12 cellular contexts compared by ENCODE assay signal in the genomic region with DNA sequence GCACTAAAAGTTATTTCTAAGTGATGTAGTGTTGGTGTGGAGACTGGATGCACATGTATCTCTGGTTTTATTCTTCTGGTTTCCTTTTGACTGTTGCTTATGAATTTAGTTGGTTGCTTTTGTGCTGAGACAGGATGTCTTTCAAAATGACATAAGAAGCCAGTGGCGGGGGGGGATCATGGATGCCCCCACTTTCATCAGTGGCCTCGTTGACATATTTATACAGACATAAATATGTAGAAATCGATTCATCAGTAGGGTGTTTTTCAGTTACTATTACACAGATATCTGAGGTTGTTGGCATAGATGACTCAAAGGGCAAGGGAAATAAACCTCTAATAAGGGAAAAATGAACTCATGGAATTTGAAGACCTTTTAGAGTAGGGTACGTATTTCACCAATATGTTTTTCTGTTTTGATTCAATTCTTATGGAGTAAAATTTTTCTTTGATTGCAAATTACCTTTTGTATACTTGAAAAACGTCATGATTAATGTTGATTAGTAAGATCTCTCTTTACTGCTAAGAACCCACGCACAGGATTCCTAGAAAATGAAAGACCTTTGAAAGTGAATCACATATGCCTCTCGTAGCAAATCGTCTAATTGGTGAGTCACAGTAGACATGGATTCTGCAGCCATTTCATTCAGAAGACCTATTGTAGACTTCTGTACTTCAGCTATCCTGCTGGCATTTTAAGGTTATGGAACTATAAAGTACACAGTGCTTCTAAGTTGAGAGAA.
DNase-seq lines count a peak whose midpoint lies in the region; ATAC-seq and TF ChIP-seq lines count a peak whose summit lies in the region.
"Had no signal": no experiment of that assay in that cellular context is flagged by ENCODE, and none has a peak within 500 bp of the region (broad histone marks: within the 10 kb centered on the region; RNA-seq: fewer than 3 reads in every experiment).

No MANE protein-coding gene starts in this region.

- H3K27ac Mint-ChIP-seq in activated T-helper 17 cell treated with anti-CD3 and anti-CD28 coated beads, Interleukin-2, amount 50 U/mL, for 72 hours = peak overlapping the region; percentile 16
- H3K27ac Mint-ChIP-seq: T-helper 17 cell had no signal

- peak; percentile 65 for ATAC-seq in activated T-helper 17 cell treated with anti-CD3 and anti-CD28 coated beads, Interleukin-2, amount 50 U/mL, for 72 hours (replicated peaks)
- no peak for ATAC-seq in GM18909 (IDR thresholded peaks at IDR 0.05; ENCODE audit: poor library complexity, unreplicated experiment)
- ATAC-seq: mucosa of descending colon, T-helper 17 cell had no signal

- no peaks in the 10 kb centered on the region for H3K27me3 Mint-ChIP-seq in activated T-helper 17 cell treated with anti-CD3 and anti-CD28 coated beads, Interleukin-2, amount 50 U/mL, for 72 hours
- H3K27me3 Mint-ChIP-seq: T-helper 17 cell had no signal

- H3K4me3 Mint-ChIP-seq in activated T-helper 17 cell treated with anti-CD3 and anti-CD28 coated beads, Interleukin-2, amount 50 U/mL, for 72 hours = peak overlapping the region; percentile 5
- H3K4me3 Mint-ChIP-seq: T-helper 17 cell had no signal

- DNase-seq in stimulated activated CD4-positive, alpha-beta T cell treated with anti-CD3 and anti-CD28 coated beads, Interleukin-15, amount 100 ng/mL, for 24 hours = peak; percentile 50
- no peak for DNase-seq in stimulated activated CD4-positive, alpha-beta T cell treated with anti-CD3 and anti-CD28 coated beads, Interleukin-12 subunit alpha, Interleukin-12 subunit beta, amount 100 ng/mL, for 4 hours
- peak; percentile 55 for DNase-seq in fibroblast of pulmonary artery (ENCODE audit: low read depth)
- DNase-seq in stromal cell of bone marrow (ENCODE audit: low read depth) = peak; percentile 38
- no peak for DNase-seq in AML-193 (lab: John Stamatoyannopoulos, UW)
- DNase-seq in NCI-H2107 (lab: John Stamatoyannopoulos, UW) = no peak
- DNase-seq: mucosa of descending colon, NCI-H1105, sigmoid colon, T-helper 17 cell had no signal

- H3K4me1 Mint-ChIP-seq in activated T-helper 17 cell treated with anti-CD3 and anti-CD28 coated beads, Interleukin-2, amount 50 U/mL, for 72 hours = no peaks in the 10 kb centered on the region
- H3K4me1 Mint-ChIP-seq: T-helper 17 cell had no signal

- TF ChIP-seq CTCF in fibroblast of pulmonary artery (IDR thresholded peaks at IDR 0.05; ENCODE audit: low read length, missing control alignments) = no peak

- H3K36me3 Mint-ChIP-seq in activated T-helper 17 cell treated with anti-CD3 and anti-CD28 coated beads, Interleukin-2, amount 50 U/mL, for 72 hours (ENCODE audit: low read depth) = no peaks in the 10 kb centered on the region

- H3K4me3 ChIP-seq in fibroblast of pulmonary artery (replicated peaks; ENCODE audit: low read depth, low read length) = no peak overlapping the region
- H3K4me3 ChIP-seq: mucosa of descending colon had no signal

- peaks cover 19% of the 10 kb centered on the region for H3K9me3 Mint-ChIP-seq in activated T-helper 17 cell treated with anti-CD3 and anti-CD28 coated beads, Interleukin-2, amount 50 U/mL, for 72 hours

Comparison
In these comparisons a context has a peak if more than half of its experiments do, and no peak if none do; other contexts are left out.
1. DNase-seq: peak in stimulated activated CD4-positive, alpha-beta T cell treated with anti-CD3 and anti-CD28 coated beads, Interleukin-15, amount 100 ng/mL, for 24 hours (single experiment), fibroblast of pulmonary artery (single experiment) and stromal cell of bone marrow (single experiment); none in stimulated activated CD4-positive, alpha-beta T cell treated with anti-CD3 and anti-CD28 coated beads, Interleukin-12 subunit alpha, Interleukin-12 subunit beta, amount 100 ng/mL, for 4 hours (single experiment), AML-193 (0 of 2) and NCI-H2107 (single experiment).